21 cellular contexts compared by ENCODE assay signal in the genomic region with DNA sequence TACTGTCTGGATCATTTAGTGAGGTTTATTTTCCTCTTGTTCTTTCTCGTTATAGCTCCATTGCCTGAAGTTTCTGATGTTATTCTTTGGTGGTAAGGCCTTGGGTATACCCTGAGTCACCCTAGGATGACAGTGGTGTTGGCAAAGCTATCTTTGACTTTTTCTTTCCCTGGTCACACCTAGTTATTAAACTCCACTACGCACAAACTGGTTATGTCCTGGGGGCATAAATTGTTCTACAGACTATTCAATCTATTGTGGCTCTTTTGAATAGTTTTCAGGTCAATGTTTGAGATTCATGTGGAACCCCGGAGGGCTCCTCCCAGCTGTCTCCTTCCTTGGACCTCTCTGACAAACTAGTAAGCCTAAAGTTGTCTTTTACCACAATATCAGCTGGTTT.
A peak's percentile ranks its signal among the peaks of the same experiment; 100 is the strongest.
DNase-seq lines count a peak whose midpoint lies in the region; ATAC-seq and TF ChIP-seq lines count a peak whose summit lies in the region.
"Had no signal": no experiment of that assay in that cellular context is flagged by ENCODE, and none has a peak within 500 bp of the region (broad histone marks: within the 10 kb centered on the region; RNA-seq: fewer than 3 reads in every experiment).

No MANE protein-coding gene starts in this region.

- H3K4me1 ChIP-seq in foreskin keratinocyte: no peaks in the 10 kb centered on the region

- H3K27ac ChIP-seq in foreskin keratinocyte: peak overlapping the region; percentile 45
- H3K27ac ChIP-seq: C4-2B had no signal

- no peaks in the 10 kb centered on the region for H3K27me3 ChIP-seq in foreskin keratinocyte

- TF ChIP-seq CTCF in foreskin keratinocyte (conservative IDR thresholded peaks at IDR 0.05): no peak

- ATAC-seq in foreskin keratinocyte (peak; percentile 91), GM19023 (IDR thresholded peaks at IDR 0.05; ENCODE audit: unreplicated experiment) (no peak), GM18511 (IDR thresholded peaks at IDR 0.05; ENCODE audit: unreplicated experiment) (no peak)
- ATAC-seq: HepG2, K562 had no signal

- DNase-seq in Daoy (ENCODE audit: low read depth) (peak; percentile 15), NCI-H69 (lab: John Stamatoyannopoulos, UW) (peak; percentile 63), T1000 (lab: John Stamatoyannopoulos, UW) (peak; percentile 51), foreskin keratinocyte (peak; percentile 73 to 94), HT-29 (ENCODE audit: low spot score) (no peak)
- DNase-seq: CD8-positive, alpha-beta memory T cell; GF-D8; H9; HFFc6; NCI-H1092; NCI-H1436; NCI-H1930; NCI-H345; NCI-H524 treated with DMSO at 0.1 percent for 48 hours; SHP77 treated with DMSO at 0.1 percent for 48 hours; SK-N-SH had no signal
